Comparison of ENCODE assay signal across 24 cellular contexts in genomic region chr16:35306915-35307314, GRCh38.
A peak's percentile ranks its signal among the peaks of the same experiment; 100 is the strongest.
DNase-seq lines count a peak whose midpoint lies in the region; ATAC-seq, FAIRE-seq and TF ChIP-seq lines count a peak whose summit lies in the region.
"Had no signal": no experiment of that assay in that cellular context is flagged by ENCODE, and none has a peak within 500 bp of the region (broad histone marks: within the 10 kb centered on the region; RNA-seq: fewer than 3 reads in every experiment).

No MANE protein-coding gene starts in this region.

- intact Hi-C loops in aorta (cut with DNase I), result no loop called here

- ATAC-seq in RWPE2 (ENCODE audit: low read depth), result peak; percentile 66
- ATAC-seq in aorta (ENCODE audit: low FRiP score), result no peak
- ATAC-seq: GM23338, SK-N-SH treated with all-trans-retinoic acid at 6 μM for 48 hours had no signal

- no peak for TF ChIP-seq POLR2A in suprapubic skin (IDR thresholded peaks at IDR 0.05)

- WGBS in esophagus, 2 donors, result 0 to 1% methylated on average over 1 of the region's 1 CpG
- 0% methylated on average over 1 of the region's 1 CpG for WGBS in suprapubic skin
- 0 to 9% (median 3%) methylated on average over 1 of the region's 1 CpG for WGBS in small intestine, 3 donors
- WGBS in aorta, 2 donors, result 6 to 8% methylated on average over 1 of the region's 1 CpG

- no peak overlapping the region for H3K4me3 ChIP-seq in RWPE2 (ENCODE audit: severe bottlenecking)
- H3K4me3 ChIP-seq in esophagus (ENCODE audit: low read depth in 1 of 2, low read length in 2 of 2), result no peak overlapping the region
- no peak overlapping the region for H3K4me3 ChIP-seq in suprapubic skin
- H3K4me3 ChIP-seq in small intestine (ENCODE audit: low read depth in 1 of 2, low read length in 2 of 2), result no peak overlapping the region
- no peak overlapping the region for H3K4me3 ChIP-seq in aorta (ENCODE audit: low read length in 2 of 2)
- H3K4me3 ChIP-seq: BLaER1 treated with 17β-estradiol and CSF1 and Interleukin-3, amounts not matched to agents 10 nM and 100 nM; GM23338; HAP-1 had no signal

- TF ChIP-seq EP300 in suprapubic skin (IDR thresholded peaks at IDR 0.05), result no peak

- H3K27ac ChIP-seq in RWPE2 (ENCODE audit: poor library complexity, severe bottlenecking) (peak overlapping the region; percentile 59), esophagus (ENCODE audit: low read depth in 2 of 2, low read length in 1 of 2) (peak overlapping the region; percentile 38 to 40), suprapubic skin (peak overlapping the region; percentile 85), small intestine (ENCODE audit: low read depth in 1 of 2, low read length in 1 of 2) (no peak overlapping the region), aorta (ENCODE audit: low read depth in 1 of 2, low read length in 2 of 2) (no peak overlapping the region)
- H3K27ac ChIP-seq: BLaER1 treated with 17β-estradiol and CSF1 and Interleukin-3, amounts not matched to agents 10 nM and 100 nM; HL-60 had no signal

- H3K27me3 ChIP-seq in RWPE2 (ENCODE audit: insufficient read depth, poor library complexity, severe bottlenecking) (no peaks in the 10 kb centered on the region), esophagus (ENCODE audit: control insufficient read depth in 1 of 2, insufficient read depth in 2 of 2, low read length in 2 of 2) (no peaks in the 10 kb centered on the region), suprapubic skin (no peaks in the 10 kb centered on the region), small intestine (ENCODE audit: control insufficient read depth in 2 of 2, insufficient read depth in 2 of 2, low read length in 2 of 2) (no peaks in the 10 kb centered on the region), aorta (ENCODE audit: control insufficient read depth in 1 of 2, insufficient read depth in 2 of 2, low read length in 1 of 2) (no peaks in the 10 kb centered on the region)
- H3K27me3 ChIP-seq: BLaER1 treated with 17β-estradiol and CSF1 and Interleukin-3, amounts not matched to agents 10 nM and 100 nM had no signal

- TF ChIP-seq CTCF in RWPE2 (IDR thresholded peaks at IDR 0.05; ENCODE audit: poor library complexity, severe bottlenecking) (no peak), suprapubic skin (IDR thresholded peaks at IDR 0.05) (no peak)

- DNase-seq in DMS153 (lab: John Stamatoyannopoulos, UW), result peak; percentile 28
- no peak for DNase-seq in DMS153 treated with DMSO at 0.1 percent for 48 hours (lab: John Stamatoyannopoulos, UW; ENCODE audit: unreplicated experiment)
- no peak for DNase-seq in RWPE2 (ENCODE audit: low spot score)
- DNase-seq in suprapubic skin (ENCODE audit: low spot score in 2 of 2), result no peak
- DNase-seq in small intestine, result no peak
- no peak for DNase-seq in activated CD8-positive, alpha-beta memory T cell treated with anti-CD3 and anti-CD28 coated beads, Interleukin-2, amount 50 U/mL, for 48 hours
- DNase-seq in aorta, result no peak
- DNase-seq: 8988T; CD8-positive, alpha-beta memory T cell; KG1; MV-4-11; NCI-H1105 treated with DMSO at 0.1 percent for 48 hours; NCI-H2081 treated with DMSO at 0.1 percent for 48 hours; NCI-H2171 treated with DMSO at 0.1 percent for 48 hours; NCI-H446; NCI-H526 treated with DMSO at 0.1 percent for 48 hours; SIG-M5 had no signal

- H3K9me3 ChIP-seq in RWPE2 (ENCODE audit: severe bottlenecking) (no peaks in the 10 kb centered on the region), esophagus (ENCODE audit: control insufficient read depth in 2 of 2, insufficient read depth in 1 of 2, low read depth in 1 of 2, low read length in 1 of 2) (peaks cover 4 to 6% of the 10 kb centered on the region in 2 donors), suprapubic skin (no peaks in the 10 kb centered on the region), small intestine (ENCODE audit: control insufficient read depth, low read depth) (peaks cover 4% of the 10 kb centered on the region), aorta (ENCODE audit: control insufficient read depth, low read length) (no peaks in the 10 kb centered on the region)
- H3K9me3 ChIP-seq: HAP-1 had no signal

- H3K4me1 ChIP-seq in RWPE2 (ENCODE audit: insufficient read depth, poor library complexity, severe bottlenecking), result peaks cover 27% of the 10 kb centered on the region
- peaks cover 0 to 9% of the 10 kb centered on the region in 2 donors for H3K4me1 ChIP-seq in esophagus (ENCODE audit: control insufficient read depth in 2 of 2, insufficient read depth in 2 of 2, low read length in 1 of 2)
- peaks cover 25% of the 10 kb centered on the region for H3K4me1 ChIP-seq in suprapubic skin
- no peaks in the 10 kb centered on the region for H3K4me1 ChIP-seq in small intestine (ENCODE audit: control insufficient read depth in 2 of 2, insufficient read depth in 1 of 2, low read depth in 1 of 2, low read length in 1 of 2)
- H3K4me1 ChIP-seq in aorta (ENCODE audit: control insufficient read depth in 1 of 2, insufficient read depth in 2 of 2, low read length in 2 of 2), result no peaks in the 10 kb centered on the region
- H3K4me1 ChIP-seq: BLaER1 treated with 17β-estradiol and CSF1 and Interleukin-3, amounts not matched to agents 10 nM and 100 nM; HAP-1 had no signal

- H3K36me3 ChIP-seq in RWPE2 (ENCODE audit: low read depth), result no peaks in the 10 kb centered on the region
- H3K36me3 ChIP-seq in esophagus (ENCODE audit: control insufficient read depth in 2 of 2, insufficient read depth in 2 of 2, low read length in 1 of 2), result no peaks in the 10 kb centered on the region
- H3K36me3 ChIP-seq in suprapubic skin, result no peaks in the 10 kb centered on the region
- no peaks in the 10 kb centered on the region for H3K36me3 ChIP-seq in small intestine (ENCODE audit: control insufficient read depth in 2 of 2, insufficient read depth in 2 of 2, low read length in 2 of 2)
- no peaks in the 10 kb centered on the region for H3K36me3 ChIP-seq in aorta (ENCODE audit: control insufficient read depth in 1 of 2, insufficient read depth in 2 of 2, low read length in 1 of 2)
- H3K36me3 ChIP-seq: BLaER1 treated with 17β-estradiol and CSF1 and Interleukin-3, amounts not matched to agents 10 nM and 100 nM; HAP-1 had no signal

- FAIRE-seq in small intestine (lab: Jason Lieb, UNC), result no peak
- FAIRE-seq: GM12892 had no signal

Comparison
In these comparisons a context has a peak if more than half of its experiments do, and no peak if none do; other contexts are left out.
1. H3K27ac ChIP-seq: peak in RWPE2 (single experiment), esophagus (2 of 2) and suprapubic skin (single experiment); none in small intestine (0 of 2) and aorta (0 of 2).